In genomic region chr20:5827861-5828260, GRCh38 we compare ENCODE assay signal across 20 cellular contexts.
"Had no signal": no experiment of that assay in that cellular context is flagged by ENCODE, and none has a peak within 500 bp of the region (broad histone marks: within the 10 kb centered on the region; RNA-seq: fewer than 3 reads in every experiment).

No MANE protein-coding gene starts in this region.

- H3K9ac ChIP-seq: SK-N-SH had no signal

- FAIRE-seq: RCC 7860 had no signal

- H3K4me2 ChIP-seq: SK-N-SH had no signal

- H3K4me3 Mint-ChIP-seq: T-cell had no signal

- H3K27me3 Mint-ChIP-seq: T-cell had no signal

- H3K27ac Mint-ChIP-seq: T-cell had no signal

- H3K9me3 Mint-ChIP-seq: T-cell had no signal

- H3K27me3 ChIP-seq: MG63 had no signal

- DNase-seq: Karpas-422, KG1, MG63, NCI-H1092 treated with DMSO at 0.1 percent for 48 hours, NCI-H1436, NCI-H187, NCI-H2029, NCI-H2081 treated with DMSO at 0.1 percent for 48 hours, NCI-H2171, NCI-H226, NCI-H510A, NCI-H524 treated with DMSO at 0.1 percent for 48 hours, NCI-H69, NCI-H774, RPMI8226, SHP77, SK-N-SH, SW 1271, T-cell had no signal

- H3K36me3 ChIP-seq: MG63 had no signal

- H3K4me3 ChIP-seq: MG63 had no signal

- H3K9me3 ChIP-seq: MG63, SK-N-SH had no signal

- ATAC-seq: T-cell had no signal
